12 cellular contexts compared by ENCODE assay signal in the genomic region with DNA sequence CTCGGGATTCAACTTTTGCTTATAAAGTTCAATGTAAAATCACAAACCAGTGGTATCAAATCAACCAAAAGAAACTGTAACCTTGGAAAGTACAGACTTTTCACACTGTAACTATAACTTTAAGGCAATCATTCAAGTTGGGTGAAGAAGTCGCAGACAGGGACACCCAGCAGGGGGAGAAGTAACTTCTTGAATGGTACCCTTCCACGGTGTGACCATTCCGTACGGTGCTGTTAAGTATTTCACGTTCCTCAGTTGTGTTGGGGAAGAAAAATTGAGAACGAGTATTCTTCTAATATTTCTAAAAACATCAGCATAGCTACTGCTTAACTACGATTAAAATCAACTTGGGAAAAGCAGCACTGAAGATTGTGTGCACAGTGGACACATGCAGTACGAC. TPM values are rescaled to one million over a fixed set of nuclear protein-coding genes. Genes with fewer than 3 reads are reported as not detected.
DNase-seq lines count a peak whose midpoint lies in the region; ATAC-seq and TF ChIP-seq lines count a peak whose summit lies in the region.
"Had no signal": no experiment of that assay in that cellular context is flagged by ENCODE, and none has a peak within 500 bp of the region (broad histone marks: within the 10 kb centered on the region; RNA-seq: fewer than 3 reads in every experiment).

No MANE protein-coding gene starts in this region.

- ATAC-seq in T-cell (replicated peaks in 1 of 4) (no peak), GM19328 (IDR thresholded peaks at IDR 0.05; ENCODE audit: unreplicated experiment) (no peak), GM19023 (IDR thresholded peaks at IDR 0.05; ENCODE audit: unreplicated experiment) (no peak)
- ATAC-seq in activated T-cell treated with anti-CD3 and anti-CD28 coated beads, Interleukin-2, amount 50 U/mL, for 72 hours (replicated peaks in 1 of 2), result no peak
- ATAC-seq: effector memory CD8-positive, alpha-beta T cell had no signal

- CTCF ChIA-PET in T-cell (lab: Charles Lee), result no interaction called here

- no peaks in the 10 kb centered on the region for H3K4me1 Mint-ChIP-seq in mesothelial cell of epicardium
- H3K4me1 Mint-ChIP-seq in T-cell, result no peaks in the 10 kb centered on the region
- H3K4me1 Mint-ChIP-seq in activated T-cell treated with anti-CD3 and anti-CD28 coated beads, Interleukin-2, amount 50 U/mL, for 72 hours (ENCODE audit: low read depth), result peaks cover 10% of the 10 kb centered on the region

- peak; percentile 37 for DNase-seq in DMS114 treated with DMSO at 0.1 percent for 48 hours (lab: John Stamatoyannopoulos, UW; ENCODE audit: unreplicated experiment)
- peak; percentile 47 for DNase-seq in SK-MEL-5 (ENCODE audit: low read depth, low spot score)
- DNase-seq in fibroblast of the aortic adventitia (ENCODE audit: low read depth), result peak; percentile 62
- no peak for DNase-seq in mesothelial cell of epicardium (ENCODE audit: low spot score in 2 of 2, unreplicated experiment in 2 of 2)
- DNase-seq in T-cell, result no peak
- no peak for DNase-seq in activated T-cell treated with anti-CD3 and anti-CD28 coated beads, Interleukin-2, amount 50 U/mL, for 72 hours
- DNase-seq: DMS53; effector memory CD8-positive, alpha-beta T cell had no signal

- POLR2A ChIA-PET in T-cell (lab: Charles Lee), result no interaction called here

- no peak overlapping the region for H3K4me3 Mint-ChIP-seq in mesothelial cell of epicardium
- H3K4me3 Mint-ChIP-seq in T-cell, result no peak overlapping the region
- H3K4me3 Mint-ChIP-seq in activated T-cell treated with anti-CD3 and anti-CD28 coated beads, Interleukin-2, amount 50 U/mL, for 72 hours, result no peak overlapping the region
- H3K4me3 Mint-ChIP-seq: effector memory CD8-positive, alpha-beta T cell; T-helper 1 cell treated with Interleukin-12 subunit alpha and Interleukin-12 subunit beta and Interleukin-4 antibody, amounts not matched to agents 30 μg/mL and 1 μg/mL, for 36 hours had no signal

- in situ Hi-C loops in SK-MEL-5 (cut with HindIII; ENCODE audit: low pct_unique_long_range_greater_than_20kb, low sequenced_read_pairs), result no loop called here

- H3K27ac Mint-ChIP-seq in mesothelial cell of epicardium (peak overlapping the region; percentile 24), T-cell (no peak overlapping the region)
- H3K27ac Mint-ChIP-seq in activated T-cell treated with anti-CD3 and anti-CD28 coated beads, Interleukin-2, amount 50 U/mL, for 72 hours, result no peak overlapping the region
- H3K27ac Mint-ChIP-seq: effector memory CD8-positive, alpha-beta T cell; T-helper 1 cell treated with Interleukin-12 subunit alpha and Interleukin-12 subunit beta and Interleukin-4 antibody, amounts not matched to agents 30 μg/mL and 1 μg/mL, for 36 hours had no signal

- TF ChIP-seq CTCF in fibroblast of the aortic adventitia (IDR thresholded peaks at IDR 0.05; ENCODE audit: insufficient read depth, low read length), result peak; percentile 36
- TF ChIP-seq CTCF in mesothelial cell of epicardium (IDR thresholded peaks at IDR 0.05; ENCODE audit: unreplicated experiment), result no peak

- H3K27me3 Mint-ChIP-seq in mesothelial cell of epicardium (ENCODE audit: low read depth) (no peaks in the 10 kb centered on the region), T-cell (peaks cover 0 to 8% of the 10 kb centered on the region in 2 donors)
- no peaks in the 10 kb centered on the region for H3K27me3 Mint-ChIP-seq in activated T-cell treated with anti-CD3 and anti-CD28 coated beads, Interleukin-2, amount 50 U/mL, for 72 hours (ENCODE audit: low read depth)

- no peaks in the 10 kb centered on the region for H3K9me3 Mint-ChIP-seq in mesothelial cell of epicardium
- no peaks in the 10 kb centered on the region for H3K9me3 Mint-ChIP-seq in T-cell
- H3K9me3 Mint-ChIP-seq in activated T-cell treated with anti-CD3 and anti-CD28 coated beads, Interleukin-2, amount 50 U/mL, for 72 hours, result no peaks in the 10 kb centered on the region
- H3K9me3 Mint-ChIP-seq: effector memory CD8-positive, alpha-beta T cell; T-helper 1 cell treated with Interleukin-12 subunit alpha and Interleukin-12 subunit beta and Interleukin-4 antibody, amounts not matched to agents 30 μg/mL and 1 μg/mL, for 36 hours had no signal

- no peak overlapping the region for H3K4me3 ChIP-seq in fibroblast of the aortic adventitia (ENCODE audit: low read depth, low read length)
- H3K4me3 ChIP-seq: hepatocyte had no signal

- H3K36me3 Mint-ChIP-seq in mesothelial cell of epicardium (peaks cover 25% of the 10 kb centered on the region), T-cell (no peaks in the 10 kb centered on the region)
- H3K36me3 Mint-ChIP-seq in activated T-cell treated with anti-CD3 and anti-CD28 coated beads, Interleukin-2, amount 50 U/mL, for 72 hours (ENCODE audit: insufficient read depth in 2 of 2), result no peaks in the 10 kb centered on the region

RNA-seq across cellular contexts. Expression of a gene that starts 55.8 kb away (rescaled TPM):
- 71.6 and 73.4 TPM in 2 replicates for total RNA-seq in SK-MEL-5 (2014; rRNA removed; shearing (Covaris generic))
- polyA plus RNA-seq in SK-MEL-5 (2015; cell fraction: cytosol; rRNA removed), result 86.5 and 123 TPM in 2 replicates
- polyA plus RNA-seq in SK-MEL-5 (2015; cell fraction: nucleus; rRNA removed), result 64.9 and 98.8 TPM in 2 replicates
- total RNA-seq in fibroblast of the aortic adventitia (ENCODE audit: low replicate concordance), result 85.7 and 404 TPM in 2 replicates
- total RNA-seq in mesothelial cell of epicardium, result 308 to 328 TPM (median 312 TPM) in 3 replicates
- total RNA-seq in T-cell, result 1 to 10 TPM; 1.3 to 2.8 (median 2.1) TPM
- 10 to 100 TPM in 1 of 2 donors, 1 to 10 TPM in 1; 7.6 to 23.7 TPM for total RNA-seq in activated T-cell treated with anti-CD3 and anti-CD28 coated beads, Interleukin-2, amount 50 U/mL, for 72 hours

Comparison
In these comparisons a context has a peak if more than half of its experiments do, and no peak if none do; other contexts are left out.
1. DNase-seq: peak in DMS114 treated with DMSO at 0.1 percent for 48 hours (single experiment), SK-MEL-5 (single experiment) and fibroblast of the aortic adventitia (single experiment); none in mesothelial cell of epicardium (0 of 2), T-cell (0 of 34) and activated T-cell treated with anti-CD3 and anti-CD28 coated beads, Interleukin-2, amount 50 U/mL, for 72 hours (0 of 2).